13 cellular contexts compared by ENCODE assay signal in the genomic region with DNA sequence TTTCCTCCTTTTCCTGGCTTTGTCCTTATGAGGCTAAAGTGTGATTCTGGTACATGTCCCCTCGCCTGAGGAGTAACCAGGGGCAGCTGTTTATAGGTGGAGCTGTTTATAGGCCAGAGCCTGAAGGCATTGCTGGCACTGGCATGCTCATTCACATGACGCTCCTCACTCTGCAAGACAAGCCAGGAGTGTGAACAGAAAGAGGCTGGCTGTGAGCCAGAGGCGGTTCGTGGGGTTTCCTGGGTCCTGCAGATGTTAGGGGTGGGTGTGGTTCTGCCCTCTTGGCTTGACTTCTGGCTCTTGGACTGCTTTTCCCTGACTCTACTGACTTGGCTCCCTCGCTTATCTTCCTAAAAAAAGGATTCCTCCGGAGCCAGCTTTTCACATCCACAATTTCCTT. TPM values are rescaled to one million over a fixed set of nuclear protein-coding genes. Genes with fewer than 3 reads are reported as not detected.
DNase-seq lines count a peak whose midpoint lies in the region; ATAC-seq and TF ChIP-seq lines count a peak whose summit lies in the region.
"Had no signal": no experiment of that assay in that cellular context is flagged by ENCODE, and none has a peak within 500 bp of the region (broad histone marks: within the 10 kb centered on the region; RNA-seq: fewer than 3 reads in every experiment).

No MANE protein-coding gene starts in this region.

- intact Hi-C loops in activated T-helper 2 cell treated with anti-CD3 and anti-CD28 coated beads, Interferon-gamma antibody, Interleukin-2, Interleukin-4, amounts not matched to agents 10 μg/mL and 5 μg/mL and 100 μg/mL, durations not matched to agents 14 hours and 24 hours and 36 hours (cut with micrococcal nuclease): no loop called here

- no peaks in the 10 kb centered on the region for H3K79me2 ChIP-seq in DND-41 (ENCODE audit: insufficient read depth, low read length)

- ATAC-seq in DND-41 (ENCODE audit: insufficient read depth, low read depth): peak; percentile 89
- peak; percentile 72 for ATAC-seq in central memory CD8-positive, alpha-beta T cell (replicated peaks; ENCODE audit: extremely low read depth, poor library complexity, severe bottlenecking)
- ATAC-seq in HG02623 (IDR thresholded peaks at IDR 0.05; ENCODE audit: unreplicated experiment): no peak
- ATAC-seq in HG02610 (IDR thresholded peaks at IDR 0.05; ENCODE audit: unreplicated experiment): no peak

- H3K27ac ChIP-seq in DND-41 (ENCODE audit: low read length): peak overlapping the region; percentile 91
- H3K27ac ChIP-seq: neutrophil, suprapubic skin had no signal

- H3K27me3 ChIP-seq in DND-41 (ENCODE audit: insufficient read depth, low read length, poor library complexity): no peaks in the 10 kb centered on the region
- H3K27me3 ChIP-seq: neutrophil, suprapubic skin had no signal

- H3K4me3 ChIP-seq in DND-41 (ENCODE audit: low read depth in 1 of 2, low read length in 2 of 2): peak overlapping the region in 1 of 2 experiments; percentile 5; a peak in 1 of 4 replicates
- H3K4me3 ChIP-seq: suprapubic skin had no signal

- peaks cover 18% of the 10 kb centered on the region for H3K4me1 Mint-ChIP-seq in central memory CD8-positive, alpha-beta T cell
- H3K4me1 Mint-ChIP-seq in nephron progenitor cell: peaks cover 52% of the 10 kb centered on the region
- peaks cover 6% of the 10 kb centered on the region for H3K4me1 Mint-ChIP-seq in activated T-helper 2 cell treated with anti-CD3 and anti-CD28 coated beads, Interferon-gamma antibody, Interleukin-2, Interleukin-4, amounts not matched to agents 10 μg/mL and 5 μg/mL and 100 μg/mL, durations not matched to agents 14 hours and 24 hours and 36 hours (ENCODE audit: low read depth)

- H3K9me3 ChIP-seq in DND-41 (ENCODE audit: insufficient read depth, low read length, severe bottlenecking): peaks cover 8% of the 10 kb centered on the region
- H3K9me3 ChIP-seq: neutrophil, suprapubic skin had no signal

- peak overlapping the region; percentile 43 for H3K9ac ChIP-seq in DND-41 (ENCODE audit: low read depth, low read length)

- H3K4me3 Mint-ChIP-seq in central memory CD8-positive, alpha-beta T cell: no peak overlapping the region
- no peak overlapping the region for H3K4me3 Mint-ChIP-seq in nephron progenitor cell
- no peak overlapping the region for H3K4me3 Mint-ChIP-seq in activated T-helper 2 cell treated with anti-CD3 and anti-CD28 coated beads, Interferon-gamma antibody, Interleukin-2, Interleukin-4, amounts not matched to agents 10 μg/mL and 5 μg/mL and 100 μg/mL, durations not matched to agents 14 hours and 24 hours and 36 hours (ENCODE audit: low read depth)

- DNase-seq in DND-41: peak; percentile 89
- peak; percentile 63 for DNase-seq in NCI-H1105 treated with DMSO at 0.1 percent for 48 hours (lab: John Stamatoyannopoulos, UW)
- no peak for DNase-seq in central memory CD8-positive, alpha-beta T cell (ENCODE audit: low spot score in 2 of 2)
- DNase-seq in nephron progenitor cell: no peak
- DNase-seq in GM19240 (ENCODE audit: insufficient read length, low spot score): no peak
- DNase-seq in activated T-helper 2 cell treated with anti-CD3 and anti-CD28 coated beads, Interferon-gamma antibody, Interleukin-2, Interleukin-4, amounts not matched to agents 10 μg/mL and 5 μg/mL and 100 μg/mL, durations not matched to agents 14 hours and 24 hours and 36 hours (ENCODE audit: low spot score): no peak
- DNase-seq: activated CD4-positive, alpha-beta T cell treated with anti-CD3 and anti-CD28 coated beads, Interleukin-2, amount 50 U/mL, for 1 hour; KG1; stimulated activated CD4-positive, alpha-beta T cell treated with anti-CD3 and anti-CD28 coated beads, Interleukin-4, amount 100 ng/mL, for 24 hours had no signal

- H3K27me3 Mint-ChIP-seq in central memory CD8-positive, alpha-beta T cell: peaks cover 13% of the 10 kb centered on the region
- H3K27me3 Mint-ChIP-seq in nephron progenitor cell (ENCODE audit: low read depth, poor library complexity): peaks cover 12% of the 10 kb centered on the region
- peaks cover 15% of the 10 kb centered on the region for H3K27me3 Mint-ChIP-seq in activated T-helper 2 cell treated with anti-CD3 and anti-CD28 coated beads, Interferon-gamma antibody, Interleukin-2, Interleukin-4, amounts not matched to agents 10 μg/mL and 5 μg/mL and 100 μg/mL, durations not matched to agents 14 hours and 24 hours and 36 hours (ENCODE audit: low read depth)

- H3K4me2 ChIP-seq in DND-41 (ENCODE audit: insufficient read depth, low read length): peak overlapping the region; percentile 41

- H3K4me1 ChIP-seq in DND-41 (ENCODE audit: insufficient read depth, low read length): peaks cover 44% of the 10 kb centered on the region

- H3K27ac Mint-ChIP-seq in central memory CD8-positive, alpha-beta T cell (ENCODE audit: low read depth): no peak overlapping the region
- H3K27ac Mint-ChIP-seq in nephron progenitor cell: peak overlapping the region; percentile 85
- H3K27ac Mint-ChIP-seq in activated T-helper 2 cell treated with anti-CD3 and anti-CD28 coated beads, Interferon-gamma antibody, Interleukin-2, Interleukin-4, amounts not matched to agents 10 μg/mL and 5 μg/mL and 100 μg/mL, durations not matched to agents 14 hours and 24 hours and 36 hours: no peak overlapping the region

- H2AFZ ChIP-seq in DND-41 (ENCODE audit: low read depth, low read length): peak overlapping the region; percentile 61

- H3K9me3 Mint-ChIP-seq in central memory CD8-positive, alpha-beta T cell: no peaks in the 10 kb centered on the region
- peaks cover 27% of the 10 kb centered on the region for H3K9me3 Mint-ChIP-seq in nephron progenitor cell
- H3K9me3 Mint-ChIP-seq in activated T-helper 2 cell treated with anti-CD3 and anti-CD28 coated beads, Interferon-gamma antibody, Interleukin-2, Interleukin-4, amounts not matched to agents 10 μg/mL and 5 μg/mL and 100 μg/mL, durations not matched to agents 14 hours and 24 hours and 36 hours: peaks cover 4% of the 10 kb centered on the region

- peaks cover 3% of the 10 kb centered on the region for H3K36me3 Mint-ChIP-seq in central memory CD8-positive, alpha-beta T cell (ENCODE audit: insufficient read depth)
- peaks cover 17% of the 10 kb centered on the region for H3K36me3 Mint-ChIP-seq in nephron progenitor cell (ENCODE audit: low read depth)
- no peaks in the 10 kb centered on the region for H3K36me3 Mint-ChIP-seq in activated T-helper 2 cell treated with anti-CD3 and anti-CD28 coated beads, Interferon-gamma antibody, Interleukin-2, Interleukin-4, amounts not matched to agents 10 μg/mL and 5 μg/mL and 100 μg/mL, durations not matched to agents 14 hours and 24 hours and 36 hours (ENCODE audit: low read depth)

- H3K36me3 ChIP-seq in DND-41 (ENCODE audit: insufficient read depth, low read length): no peaks in the 10 kb centered on the region
- H3K36me3 ChIP-seq: neutrophil, suprapubic skin had no signal

- H4K20me1 ChIP-seq in DND-41 (ENCODE audit: insufficient read depth, low read length): no peaks in the 10 kb centered on the region

- TF ChIP-seq CTCF in DND-41 (IDR thresholded peaks at IDR 0.05; ENCODE audit: borderline replicate concordance, extremely low read depth, low read length, poor library complexity, severe bottlenecking) (no peak), nephron progenitor cell (IDR thresholded peaks at IDR 0.05) (no peak)

RNA-seq across cellular contexts. Expression of a gene that starts 12.8 kb away (rescaled TPM):
- total RNA-seq in activated T-helper 2 cell treated with anti-CD3 and anti-CD28 coated beads, Interferon-gamma antibody, Interleukin-2, Interleukin-4, amounts not matched to agents 10 μg/mL and 5 μg/mL and 100 μg/mL, durations not matched to agents 14 hours and 24 hours and 36 hours: not detected in 2 replicates

Comparison
In these comparisons a context has a peak if more than half of its experiments do, and no peak if none do; other contexts are left out.
1. ATAC-seq: peak in DND-41 (single experiment) and central memory CD8-positive, alpha-beta T cell (single experiment); none in HG02623 (single experiment) and HG02610 (single experiment).
2. DNase-seq: peak in DND-41 (single experiment) and NCI-H1105 treated with DMSO at 0.1 percent for 48 hours (single experiment); none in central memory CD8-positive, alpha-beta T cell (0 of 2), nephron progenitor cell (single experiment), GM19240 (single experiment) and activated T-helper 2 cell treated with anti-CD3 and anti-CD28 coated beads, Interferon-gamma antibody, Interleukin-2, Interleukin-4, amounts not matched to agents 10 μg/mL and 5 μg/mL and 100 μg/mL, durations not matched to agents 14 hours and 24 hours and 36 hours (single experiment).